Comparison of ENCODE assay signal across 1 cellular context in genomic region chr14:100680439-100681051, GRCh38.
TF ChIP-seq lines count a peak whose summit lies in the region.

No MANE protein-coding gene starts in this region.

TF ChIP-seq in K562, 482 proteins besides CTCF, POLR2A, EP300 and RAD21 (continued from another document):
- peak; percentile 36; the same call in 1 of the 2 replicates for TF ChIP-seq MGA (IDR thresholded peaks at IDR 0.05)
- TF ChIP-seq SMARCA5 (IDR thresholded peaks at IDR 0.05): no peak
- peak; percentile 58 for TF ChIP-seq GABPA (tag; conservative IDR thresholded peaks at IDR 0.05; ENCODE audit: low read depth)
- peak; percentile 38; the same call in 1 of the 2 replicates for TF ChIP-seq NCOR1 (IDR thresholded peaks at IDR 0.05)
- TF ChIP-seq ZBTB9 (CRISPR knock-in tag; IDR thresholded peaks at IDR 0.05): 0 out of 2 replicates have a peak, but pooled peaks have one; percentile 41
- no peak for TF ChIP-seq ZNF224 (CRISPR knock-in tag; IDR thresholded peaks at IDR 0.05)
- no peak for TF ChIP-seq ZNF436 (CRISPR knock-in tag; IDR thresholded peaks at IDR 0.05)
- no peak for TF ChIP-seq MTA1 (IDR thresholded peaks at IDR 0.05; ENCODE audit: borderline replicate concordance)
